In genomic region chr6:125307150-125307838, GRCh38 we compare ENCODE assay signal across 1 cellular context.
TF ChIP-seq lines count a peak whose summit lies in the region.

No MANE protein-coding gene starts in this region.

TF ChIP-seq in GM12891, 5 proteins besides CTCF, POLR2A, EP300 and RAD21:
- TF ChIP-seq TAF1 (IDR thresholded peaks at IDR 0.05; ENCODE audit: low read depth, low read length) (no peak), SPI1 (IDR thresholded peaks at IDR 0.05; ENCODE audit: low read depth, low read length) (no peak), POLR2AphosphoS5 (IDR thresholded peaks at IDR 0.05; ENCODE audit: low read depth, low read length) (no peak), POU2F2 (IDR thresholded peaks at IDR 0.05; ENCODE audit: low read depth, low read length) (no peak), PAX5 (IDR thresholded peaks at IDR 0.05; ENCODE audit: insufficient read depth, low read length, severe bottlenecking) (no peak)
